ENCODE assay signal across 1 cellular context in genomic region chr17:9284884-9285283, GRCh38.
TF ChIP-seq lines count a peak whose summit lies in the region.

No MANE protein-coding gene starts in this region.

TF ChIP-seq in H1, 55 proteins besides CTCF, POLR2A, EP300 and RAD21:
- TF ChIP-seq PHF8 (conservative IDR thresholded peaks at IDR 0.05; ENCODE audit: low read depth, low read length), result no peak
- TF ChIP-seq, protein P1, sequence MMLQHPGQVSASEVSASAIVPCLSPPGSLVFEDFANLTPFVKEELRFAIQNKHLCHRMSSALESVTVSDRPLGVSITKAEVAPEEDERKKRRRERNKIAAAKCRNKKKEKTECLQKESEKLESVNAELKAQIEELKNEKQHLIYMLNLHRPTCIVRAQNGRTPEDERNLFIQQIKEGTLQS (IDR thresholded peaks at IDR 0.05; ENCODE audit: insufficient read depth, low read depth, low read length), result peak; percentile 18; the same call in 1 of the 2 replicates
